ENCODE assay signal across 12 cellular contexts in the genomic region with DNA sequence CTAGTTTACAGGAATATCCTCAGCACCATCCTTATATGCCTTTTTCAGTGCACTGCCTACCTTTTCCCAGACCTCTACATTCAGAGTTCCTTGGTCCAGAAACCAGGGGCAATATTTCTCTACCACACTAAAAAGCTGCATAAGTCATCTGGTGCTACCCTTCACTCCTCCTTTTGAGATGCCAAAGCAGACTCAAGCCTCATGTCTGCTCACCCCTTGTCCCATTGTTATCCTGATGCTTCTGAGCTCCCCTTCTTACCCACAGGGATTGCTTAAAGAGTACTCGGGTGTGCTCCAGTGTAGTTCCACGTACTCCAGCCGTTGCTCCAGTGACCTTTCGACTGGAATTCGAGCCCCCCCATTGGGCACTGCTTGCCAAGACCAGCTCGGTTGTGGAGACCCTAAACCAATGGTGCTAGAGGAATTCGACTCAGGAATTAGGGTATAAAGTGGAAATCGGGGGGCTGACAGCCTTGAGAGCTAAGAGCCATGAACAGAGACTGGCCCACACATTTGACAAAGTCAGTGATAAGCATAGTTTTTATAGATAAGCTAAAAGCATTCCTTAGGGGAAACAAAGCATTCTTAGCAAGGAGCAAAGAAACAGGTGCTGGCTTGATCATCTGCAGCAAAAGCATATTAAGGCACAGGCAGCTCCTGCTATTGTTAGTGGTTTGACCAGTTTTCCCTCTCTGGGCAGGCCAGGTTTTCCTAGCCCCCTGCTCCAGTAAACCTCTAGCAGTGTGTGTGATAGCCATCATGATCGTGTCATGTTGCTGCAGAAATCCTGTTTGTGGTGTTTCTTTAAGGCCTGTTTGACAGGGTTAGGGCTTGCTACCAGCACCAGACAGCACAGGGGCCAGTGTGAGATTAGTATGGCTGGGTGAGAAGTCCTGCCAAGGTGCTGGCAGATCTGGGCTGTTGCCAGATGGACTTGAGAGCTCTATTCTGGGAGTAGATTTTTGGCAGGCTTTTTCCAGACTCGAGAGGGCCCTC. TPM values are rescaled to one million over a fixed set of nuclear protein-coding genes. Genes with fewer than 3 reads are reported as not detected.
DNase-seq lines count a peak whose midpoint lies in the region; ATAC-seq, FAIRE-seq and TF ChIP-seq lines count a peak whose summit lies in the region.
"Had no signal": no experiment of that assay in that cellular context is flagged by ENCODE, and none has a peak within 500 bp of the region (broad histone marks: within the 10 kb centered on the region; RNA-seq: fewer than 3 reads in every experiment).

No MANE protein-coding gene starts in this region.

- H3K4me1 Mint-ChIP-seq in mesothelial cell of epicardium (peaks cover 58% of the 10 kb centered on the region), type B pancreatic cell (ENCODE audit: unreplicated experiment) (peaks cover 20% of the 10 kb centered on the region)
- H3K4me1 Mint-ChIP-seq: nephron progenitor cell had no signal

- DNase-seq in NCI-H1417 (lab: John Stamatoyannopoulos, UW) (peak in 2 of 3 experiments; percentile 11 to 21), NCI-H1417 treated with DMSO at 0.1 percent for 48 hours (lab: John Stamatoyannopoulos, UW) (no peak), epithelial cell of prostate (ENCODE audit: low read depth, low spot score) (no peak), mesothelial cell of epicardium (ENCODE audit: low spot score in 2 of 2, unreplicated experiment in 2 of 2) (peak in 1 of 2 experiments; percentile 53), type B pancreatic cell (ENCODE audit: extremely low spot score, unreplicated experiment) (no peak), omental fat pad (ENCODE audit: low spot score) (no peak), GM12891 (ENCODE audit: insufficient read length, low spot score) (no peak)
- DNase-seq: H7, nephron progenitor cell had no signal

- TF ChIP-seq POLR2A in GM12891 (IDR thresholded peaks at IDR 0.05; ENCODE audit: low read depth, low read length): no peak

- H3K36me3 Mint-ChIP-seq in mesothelial cell of epicardium (no peaks in the 10 kb centered on the region), type B pancreatic cell (no peaks in the 10 kb centered on the region)

- no peak for FAIRE-seq in GM12891 (lab: Jason Lieb, UNC)
- FAIRE-seq: A204.1, colon had no signal

- H3K4me3 Mint-ChIP-seq in mesothelial cell of epicardium: no peak overlapping the region
- H3K4me3 Mint-ChIP-seq in type B pancreatic cell: no peak overlapping the region
- H3K4me3 Mint-ChIP-seq: nephron progenitor cell had no signal

- H3K27me3 Mint-ChIP-seq in mesothelial cell of epicardium (ENCODE audit: low read depth) (no peaks in the 10 kb centered on the region), type B pancreatic cell (no peaks in the 10 kb centered on the region)

- H3K27ac Mint-ChIP-seq in mesothelial cell of epicardium (peak overlapping the region; percentile 92), type B pancreatic cell (peak overlapping the region; percentile 68)
- H3K27ac Mint-ChIP-seq: nephron progenitor cell had no signal

- no peak for TF ChIP-seq CTCF in mesothelial cell of epicardium (IDR thresholded peaks at IDR 0.05; ENCODE audit: unreplicated experiment)
- no peak for TF ChIP-seq CTCF in type B pancreatic cell (conservative IDR thresholded peaks at IDR 0.05)
- TF ChIP-seq CTCF in omental fat pad (IDR thresholded peaks at IDR 0.05): no peak

- ATAC-seq in omental fat pad (ENCODE audit: low FRiP score) (no peak), GM21528 (IDR thresholded peaks at IDR 0.05; ENCODE audit: low FRiP score, unreplicated experiment) (no peak)

- H3K9me3 Mint-ChIP-seq in mesothelial cell of epicardium (peaks cover 4% of the 10 kb centered on the region), type B pancreatic cell (no peaks in the 10 kb centered on the region)
- H3K9me3 Mint-ChIP-seq: nephron progenitor cell had no signal

- peak overlapping the region; percentile 60 for H3K27ac ChIP-seq in epithelial cell of prostate

TF ChIP-seq in GM12891, 5 proteins besides CTCF, POLR2A, EP300 and RAD21:
- no peak for TF ChIP-seq PAX5 (IDR thresholded peaks at IDR 0.05; ENCODE audit: insufficient read depth, low read length, severe bottlenecking)
- TF ChIP-seq TAF1 (IDR thresholded peaks at IDR 0.05; ENCODE audit: low read depth, low read length): no peak
- TF ChIP-seq POLR2AphosphoS5 (IDR thresholded peaks at IDR 0.05; ENCODE audit: low read depth, low read length): no peak
- TF ChIP-seq SPI1 (IDR thresholded peaks at IDR 0.05; ENCODE audit: low read depth, low read length): no peak
- TF ChIP-seq POU2F2 (IDR thresholded peaks at IDR 0.05; ENCODE audit: low read depth, low read length): no peak

RNA-seq across cellular contexts. Expression of gene WDR1, which starts 57.5 kb away (rescaled TPM):
- total RNA-seq in mesothelial cell of epicardium: 227 to 229 TPM (median 227 TPM) in 3 replicates
- 227 and 313 TPM in 2 replicates for total RNA-seq in type B pancreatic cell (ENCODE audit: low replicate concordance)
- 100 to 1,000 TPM; 114 to 219 (median 135) TPM for total RNA-seq in omental fat pad
- 199 TPM for polyA plus RNA-seq in GM12891 (2012; ENCODE audit: low read depth, missing spikeins)

Comparison
In these comparisons a context has a peak if more than half of its experiments do, and no peak if none do; other contexts are left out.
1. DNase-seq: peak in NCI-H1417 (2 of 3); none in NCI-H1417 treated with DMSO at 0.1 percent for 48 hours (single experiment), epithelial cell of prostate (single experiment), type B pancreatic cell (single experiment), omental fat pad (single experiment) and GM12891 (single experiment).